ENCODE assay signal across 1 cellular context in genomic region chr3:47860206-47860605, GRCh38.
A peak's percentile ranks its signal among the peaks of the same experiment; 100 is the strongest.
TF ChIP-seq lines count a peak whose summit lies in the region.

No MANE protein-coding gene starts in this region.

TF ChIP-seq in K562, 482 proteins besides CTCF, POLR2A, EP300 and RAD21:
- 0 out of 2 replicates have a peak, but pooled peaks have one; percentile 1 for TF ChIP-seq ZNF316 (IDR thresholded peaks at IDR 0.05)
- no peak for TF ChIP-seq NR2F6 (CRISPR knock-in tag; IDR thresholded peaks at IDR 0.05)
